ENCODE assay signal across 12 cellular contexts in the genomic region with DNA sequence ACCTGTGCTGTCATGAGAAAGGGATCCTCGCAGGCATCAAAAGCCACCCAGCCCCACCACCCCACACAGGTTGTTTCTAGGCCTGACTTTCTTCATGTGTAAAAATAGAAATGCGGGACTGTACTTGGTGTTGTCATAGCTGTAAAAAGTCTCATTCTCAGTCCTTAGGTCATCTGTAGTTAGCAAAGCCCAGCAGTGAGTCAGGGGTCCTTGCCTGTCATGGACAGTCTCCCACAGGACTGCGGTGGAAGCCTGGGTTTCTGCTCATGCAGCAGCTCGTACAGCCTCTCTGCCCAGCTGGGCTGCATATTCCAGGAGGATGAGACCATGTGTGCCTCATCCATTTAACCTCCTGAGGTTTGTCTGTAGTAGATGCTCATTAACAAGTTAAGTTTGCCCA. TPM values are rescaled to one million over a fixed set of nuclear protein-coding genes. Genes with fewer than 3 reads are reported as not detected.
A peak's percentile ranks its signal among the peaks of the same experiment; 100 is the strongest.
DNase-seq lines count a peak whose midpoint lies in the region; ATAC-seq and TF ChIP-seq lines count a peak whose summit lies in the region.
"Had no signal": no experiment of that assay in that cellular context is flagged by ENCODE, and none has a peak within 500 bp of the region (broad histone marks: within the 10 kb centered on the region; RNA-seq: fewer than 3 reads in every experiment).

No MANE protein-coding gene starts in this region.

- H3K9me3 ChIP-seq in heart right ventricle (peaks cover 0 to 3% (median 0%) of the 10 kb centered on the region in 11 donors), vagina (no peaks in the 10 kb centered on the region)
- H3K9me3 ChIP-seq in naive thymus-derived CD4-positive, alpha-beta T cell (ENCODE audit: control insufficient read depth in 2 of 3, low read length in 3 of 3), result no peaks in the 10 kb centered on the region

- WGBS in heart right ventricle, 2 donors, result 79 to 84% methylated on average over 4 of the region's 4 CpGs

- H3K27me3 Mint-ChIP-seq in chondrocyte (ENCODE audit: low read depth), result no peaks in the 10 kb centered on the region
- no peaks in the 10 kb centered on the region for H3K27me3 Mint-ChIP-seq in naive thymus-derived CD4-positive, alpha-beta T cell
- H3K27me3 Mint-ChIP-seq: B cell had no signal

- intact Hi-C loops in heart right ventricle (cut with DNase I), result loop anchor here in 3 of 10 donors (5.0 kb wide), 3 partner anchors 49 to 216 kb away; no protein-coding TSS in a partner anchor
- intact Hi-C loops in Right ventricle myocardium superior (cut with DNase I), result no loop called here
- intact Hi-C loops in naive thymus-derived CD4-positive, alpha-beta T cell (cut with micrococcal nuclease), result no loop called here
- intact Hi-C loops in vagina (cut with DNase I), result no loop called here

- H3K9me3 Mint-ChIP-seq in chondrocyte (ENCODE audit: low read depth), result peaks cover 4% of the 10 kb centered on the region
- peaks cover 0 to 15% (median 0%) of the 10 kb centered on the region in 11 donors for H3K9me3 Mint-ChIP-seq in naive thymus-derived CD4-positive, alpha-beta T cell

- no peak overlapping the region for H3K4me3 ChIP-seq in heart right ventricle
- H3K4me3 ChIP-seq in naive thymus-derived CD4-positive, alpha-beta T cell (ENCODE audit: low read length), result no peak overlapping the region
- no peak overlapping the region for H3K4me3 ChIP-seq in vagina
- H3K4me3 ChIP-seq: SK-N-MC had no signal

- CTCF ChIA-PET in naive thymus-derived CD4-positive, alpha-beta T cell (lab: Charles Lee), result interaction anchor here (0.7 to 4.1 kb wide), 3 partner anchors 139 to 216 kb away, joined by 3 to 33 read pairs (median 3); no protein-coding TSS in a partner anchor

- H3K4me1 Mint-ChIP-seq in chondrocyte (ENCODE audit: low read depth), result peaks cover 71% of the 10 kb centered on the region
- H3K4me1 Mint-ChIP-seq in naive thymus-derived CD4-positive, alpha-beta T cell, result peaks cover 53 to 88% (median 80%) of the 10 kb centered on the region in 7 donors

- H3K36me3 ChIP-seq in heart right ventricle (peaks cover 0 to 32% (median 0%) of the 10 kb centered on the region in 9 donors), vagina (peaks cover 0 to 4% of the 10 kb centered on the region in 2 donors)
- H3K36me3 ChIP-seq in naive thymus-derived CD4-positive, alpha-beta T cell (ENCODE audit: control insufficient read depth in 2 of 3, insufficient read depth in 3 of 3, low read length in 3 of 3), result peaks cover 0 to 19% (median 0%) of the 10 kb centered on the region in 3 experiments

- H3K27ac Mint-ChIP-seq in chondrocyte (ENCODE audit: unreplicated experiment), result peak overlapping the region; percentile 97
- H3K27ac Mint-ChIP-seq in naive thymus-derived CD4-positive, alpha-beta T cell, result peak overlapping the region in 8 of 9 donors; percentile 72 to 97 (median 91)
- H3K27ac Mint-ChIP-seq: B cell had no signal

- POLR2A ChIA-PET in naive thymus-derived CD4-positive, alpha-beta T cell (lab: Charles Lee), result interaction anchor here (1.0 kb wide), 1 partner anchor 55 kb away, joined by 4 read pairs; no protein-coding TSS in a partner anchor

- ATAC-seq in heart right ventricle, result no peak
- no peak for ATAC-seq in Right ventricle myocardium superior (ENCODE audit: poor library complexity)
- no peak for ATAC-seq in naive thymus-derived CD4-positive, alpha-beta T cell

- H3K36me3 Mint-ChIP-seq in chondrocyte (ENCODE audit: low read depth), result peaks cover 15% of the 10 kb centered on the region
- H3K36me3 Mint-ChIP-seq in naive thymus-derived CD4-positive, alpha-beta T cell, result peaks cover 10 to 72% (median 31%) of the 10 kb centered on the region in 5 donors

- peaks cover 3 to 70% (median 62%) of the 10 kb centered on the region in 9 donors for H3K4me1 ChIP-seq in heart right ventricle
- peaks cover 4 to 54% of the 10 kb centered on the region in 2 donors for H3K4me1 ChIP-seq in naive thymus-derived CD4-positive, alpha-beta T cell (ENCODE audit: control insufficient read depth in 2 of 2, insufficient read depth in 2 of 2, low read length in 2 of 2)
- H3K4me1 ChIP-seq in vagina, result peaks cover 53% of the 10 kb centered on the region

- DNase-seq in heart right ventricle, result no peak
- DNase-seq in Right ventricle myocardium superior, result no peak
- no peak for DNase-seq in chondrocyte (ENCODE audit: low spot score)
- no peak for DNase-seq in naive thymus-derived CD4-positive, alpha-beta T cell
- DNase-seq in vagina (ENCODE audit: extremely low spot score in 2 of 2), result no peak
- DNase-seq in activated gamma-delta T cell (lab: John Stamatoyannopoulos, UW), result no peak
- DNase-seq in SIG-M5 (lab: John Stamatoyannopoulos, UW), result no peak
- DNase-seq in OCI-M1 (lab: John Stamatoyannopoulos, UW), result no peak
- DNase-seq: Karpas-422, NCI-H187 had no signal

- no peaks in the 10 kb centered on the region for H3K27me3 ChIP-seq in heart right ventricle
- H3K27me3 ChIP-seq in naive thymus-derived CD4-positive, alpha-beta T cell (ENCODE audit: control insufficient read depth in 2 of 2, insufficient read depth in 2 of 2, low read length in 2 of 2), result no peaks in the 10 kb centered on the region
- no peaks in the 10 kb centered on the region for H3K27me3 ChIP-seq in vagina

- H3K4me3 Mint-ChIP-seq in chondrocyte (ENCODE audit: unreplicated experiment), result no peak overlapping the region
- peak overlapping the region; percentile 8 to 82 (median 56) for H3K4me3 Mint-ChIP-seq in naive thymus-derived CD4-positive, alpha-beta T cell
- H3K4me3 Mint-ChIP-seq: B cell had no signal

- TF ChIP-seq POLR2A in vagina (IDR thresholded peaks at IDR 0.05), result no peak

- TF ChIP-seq CTCF in heart right ventricle (IDR thresholded peaks at IDR 0.05), result no peak
- no peak for TF ChIP-seq CTCF in chondrocyte (IDR thresholded peaks at IDR 0.05)
- no peak for TF ChIP-seq CTCF in vagina (IDR thresholded peaks at IDR 0.05)

- H3K27ac ChIP-seq in heart right ventricle (peak overlapping the region in 8 of 10 donors; percentile 3 to 82 (median 76)), vagina (peak overlapping the region; percentile 91)
- no peak overlapping the region for H3K27ac ChIP-seq in naive thymus-derived CD4-positive, alpha-beta T cell (ENCODE audit: low read depth, low read length)
- H3K27ac ChIP-seq: SK-N-MC had no signal

RNA-seq across cellular contexts. Expression of gene MRPS6, which starts 58.2 kb away (rescaled TPM):
- total RNA-seq in heart right ventricle (10 to 100 TPM; 32.0 to 68.1 (median 38.4) TPM), Right ventricle myocardium superior (74.4 TPM), chondrocyte (102 to 106 TPM (median 104 TPM) in 3 replicates), vagina (23.3 TPM)
- 10 to 100 TPM; 38.7 to 51.7 TPM for polyA plus RNA-seq in heart right ventricle
- total RNA-seq in naive thymus-derived CD4-positive, alpha-beta T cell, result 10 to 100 TPM; 25.5 to 92.7 (median 87.9) TPM
- 100 to 1,000 TPM; 183 to 193 TPM for polyA plus RNA-seq in naive thymus-derived CD4-positive, alpha-beta T cell

RNA-seq across cellular contexts. Expression of gene SLC5A3, which starts 58.2 kb away (rescaled TPM):
- total RNA-seq in heart right ventricle (1 to 10 TPM; 1.8 to 7.4 (median 2.8) TPM), Right ventricle myocardium superior (5.1 TPM), chondrocyte (47.6 to 92.7 TPM (median 48.0 TPM) in 3 replicates), vagina (17.9 TPM)
- 1 to 10 TPM in 1 of 2 donors, under 1 TPM in 1; 0.58 to 1.3 TPM for polyA plus RNA-seq in heart right ventricle
- 10 to 100 TPM in 3 of 5 experiments, 1 to 10 TPM in 2; 8.8 to 45.5 (median 34.0) TPM for total RNA-seq in naive thymus-derived CD4-positive, alpha-beta T cell
- polyA plus RNA-seq in naive thymus-derived CD4-positive, alpha-beta T cell, result 1 to 10 TPM; 1.8 to 2.1 TPM
